In genomic region chr5:177371705-177372533, GRCh38 we compare ENCODE assay signal across 12 cellular contexts. TPM values are rescaled to one million over a fixed set of nuclear protein-coding genes. Genes with fewer than 3 reads are reported as not detected.
A peak's percentile ranks its signal among the peaks of the same experiment; 100 is the strongest.
DNase-seq lines count a peak whose midpoint lies in the region; ATAC-seq and TF ChIP-seq lines count a peak whose summit lies in the region.
"Had no signal": no experiment of that assay in that cellular context is flagged by ENCODE, and none has a peak within 500 bp of the region (broad histone marks: within the 10 kb centered on the region; RNA-seq: fewer than 3 reads in every experiment).

No MANE protein-coding gene starts in this region.

- peaks cover 30% of the 10 kb centered on the region for H3K36me3 Mint-ChIP-seq in activated CD4-positive, alpha-beta memory T cell treated with anti-CD3 and anti-CD28 coated beads for 36 hours

- peaks cover 4% of the 10 kb centered on the region for H3K36me3 ChIP-seq in Karpas-422 (ENCODE audit: insufficient read depth, low read length)

- peak overlapping the region; percentile 70 for H3K4me3 Mint-ChIP-seq in activated CD4-positive, alpha-beta memory T cell treated with anti-CD3 and anti-CD28 coated beads for 36 hours
- H3K4me3 Mint-ChIP-seq: dendritic cell treated with granulocyte-macrophage colony-stimulating factor and Interleukin-4, amounts not matched to agents 40 ng/mL and 50 ng/mL, for 4 days had no signal

- TF ChIP-seq CTCF in fibroblast of pulmonary artery (IDR thresholded peaks at IDR 0.05; ENCODE audit: low read length, missing control alignments), result no peak

- H3K9me3 ChIP-seq in Karpas-422 (ENCODE audit: low read length), result no peaks in the 10 kb centered on the region
- H3K9me3 ChIP-seq: left lung had no signal

- H3K4me2 ChIP-seq in Karpas-422 (ENCODE audit: low read depth, low read length, poor library complexity, severe bottlenecking), result peak overlapping the region; percentile 57

- H3K4me1 ChIP-seq in Karpas-422 (ENCODE audit: low read length), result peaks cover 15% of the 10 kb centered on the region

- no peaks in the 10 kb centered on the region for H3K27me3 Mint-ChIP-seq in activated CD4-positive, alpha-beta memory T cell treated with anti-CD3 and anti-CD28 coated beads for 36 hours
- H3K27me3 Mint-ChIP-seq: dendritic cell treated with granulocyte-macrophage colony-stimulating factor and Interleukin-4, amounts not matched to agents 40 ng/mL and 50 ng/mL, for 4 days had no signal

- peaks cover 58% of the 10 kb centered on the region for H3K4me1 Mint-ChIP-seq in activated CD4-positive, alpha-beta memory T cell treated with anti-CD3 and anti-CD28 coated beads for 36 hours (ENCODE audit: low read depth)

- H3K27me3 ChIP-seq in Karpas-422 (ENCODE audit: low read length), result no peaks in the 10 kb centered on the region
- H3K27me3 ChIP-seq: left lung had no signal

- DNase-seq in Karpas-422 (no peak), fibroblast of pulmonary artery (ENCODE audit: low read depth) (no peak), DMS114 treated with DMSO at 0.1 percent for 48 hours (lab: John Stamatoyannopoulos, UW; ENCODE audit: unreplicated experiment) (no peak)
- DNase-seq in activated CD4-positive, alpha-beta memory T cell treated with anti-CD3 and anti-CD28 coated beads for 36 hours, result peak; percentile 61
- DNase-seq: activated CD4-positive, CD25-positive, alpha-beta regulatory T cell treated with anti-CD3 and anti-CD28 coated beads, Interleukin-2, amount 50 U/mL, for 72 hours; left lung; NCI-H526 treated with DMSO at 0.1 percent for 48 hours had no signal

- no peaks in the 10 kb centered on the region for H3K9me2 ChIP-seq in Karpas-422 (replicated peaks; ENCODE audit: insufficient read depth, low read length)

- ATAC-seq in HG03095 (IDR thresholded peaks at IDR 0.05; ENCODE audit: unreplicated experiment) (no peak), HG03159 (IDR thresholded peaks at IDR 0.05; ENCODE audit: unreplicated experiment) (no peak)
- ATAC-seq: left lung had no signal

- H3K79me2 ChIP-seq in Karpas-422 (ENCODE audit: low read length), result no peaks in the 10 kb centered on the region

- intact Hi-C loops in activated CD4-positive, alpha-beta memory T cell treated with anti-CD3 and anti-CD28 coated beads for 36 hours (cut with micrococcal nuclease), result loop anchor here (1.0 kb wide), 1 partner anchor 17 kb away; no protein-coding TSS in a partner anchor

- H3K27ac ChIP-seq in Karpas-422 (ENCODE audit: low read length), result no peak overlapping the region
- H3K27ac ChIP-seq in skin epidermis, result peak overlapping the region in 18 of 21 experiments; percentile 6 to 88 (median 75)

- POLR2A ChIA-PET in activated CD4-positive, alpha-beta memory T cell treated with anti-CD3 and anti-CD28 coated beads for 36 hours (lab: Charles Lee), result interaction anchor here (1.5 to 2.2 kb wide), 5 partner anchors 10 to 31 kb away, joined by 4 to 9 read pairs (median 6); partner anchors contain the start of gene LMAN2

- no peaks in the 10 kb centered on the region for H4K20me1 ChIP-seq in Karpas-422 (ENCODE audit: insufficient read depth, low read depth, low read length)

- no peak overlapping the region for H2AFZ ChIP-seq in Karpas-422 (ENCODE audit: low read length)

- H3K9ac ChIP-seq in Karpas-422 (ENCODE audit: low read length), result peak overlapping the region; percentile 53; the same call in 1 of the 2 replicates

- peak overlapping the region; percentile 62; the same call in 1 of the 2 replicates for H3K4me3 ChIP-seq in Karpas-422 (ENCODE audit: low read length)
- peak overlapping the region; percentile 66 for H3K4me3 ChIP-seq in fibroblast of pulmonary artery (replicated peaks; ENCODE audit: low read depth, low read length)
- H3K4me3 ChIP-seq in skin epidermis, result peak overlapping the region in 6 of 7 experiments; percentile 22 to 42 (median 32)

- CTCF ChIA-PET in activated CD4-positive, alpha-beta memory T cell treated with anti-CD3 and anti-CD28 coated beads for 36 hours (lab: Charles Lee), result interaction anchor here (1.4 to 5.7 kb wide), 13 partner anchors 8 to 86 kb away, joined by 4 to 115 read pairs (median 26); partner anchors contain the start of genes LMAN2, RGS14 and SLC34A1

- no peaks in the 10 kb centered on the region for H3K9me3 Mint-ChIP-seq in activated CD4-positive, alpha-beta memory T cell treated with anti-CD3 and anti-CD28 coated beads for 36 hours
- H3K9me3 Mint-ChIP-seq: dendritic cell treated with granulocyte-macrophage colony-stimulating factor and Interleukin-4, amounts not matched to agents 40 ng/mL and 50 ng/mL, for 4 days had no signal

- peak overlapping the region; percentile 79 for H3K27ac Mint-ChIP-seq in activated CD4-positive, alpha-beta memory T cell treated with anti-CD3 and anti-CD28 coated beads for 36 hours
- H3K27ac Mint-ChIP-seq: dendritic cell treated with granulocyte-macrophage colony-stimulating factor and Interleukin-4, amounts not matched to agents 40 ng/mL and 50 ng/mL, for 4 days had no signal

RNA-seq across cellular contexts. Expression of gene SLC34A1, which starts 12.3 kb away (rescaled TPM):
- not detected in 2 replicates for total RNA-seq in Karpas-422 (2014; rRNA removed; shearing (Covaris generic); ENCODE audit: low replicate concordance)
- total RNA-seq in activated CD4-positive, alpha-beta memory T cell treated with anti-CD3 and anti-CD28 coated beads for 36 hours, result under 1 TPM in 1 of 2 experiments, not detected in 1; 0.15 TPM
- total RNA-seq: left lung had no signal

RNA-seq across cellular contexts. Expression of gene RGS14, which starts 14.2 kb away (rescaled TPM):
- total RNA-seq in Karpas-422 (2014; rRNA removed; shearing (Covaris generic); ENCODE audit: low replicate concordance), result 22.6 and 70.8 TPM in 2 replicates
- 10 to 100 TPM; 43.9 to 47.2 TPM for total RNA-seq in activated CD4-positive, alpha-beta memory T cell treated with anti-CD3 and anti-CD28 coated beads for 36 hours

RNA-seq across cellular contexts. Expression of gene LMAN2, which starts 20.5 kb away (rescaled TPM):
- total RNA-seq in Karpas-422 (2014; rRNA removed; shearing (Covaris generic); ENCODE audit: low replicate concordance), result 116 and 256 TPM in 2 replicates
- total RNA-seq in activated CD4-positive, alpha-beta memory T cell treated with anti-CD3 and anti-CD28 coated beads for 36 hours, result 100 to 1,000 TPM in 1 of 2 experiments, 10 to 100 TPM in 1; 98.3 to 104 TPM

RNA-seq across cellular contexts. Expression of gene PFN3, which starts 28.5 kb away (rescaled TPM):
- total RNA-seq in Karpas-422 (2014; rRNA removed; shearing (Covaris generic); ENCODE audit: low replicate concordance), result not detected in 2 replicates
- not detected for total RNA-seq in activated CD4-positive, alpha-beta memory T cell treated with anti-CD3 and anti-CD28 coated beads for 36 hours
- total RNA-seq: HT1080, left lung had no signal

RNA-seq across cellular contexts. Expression of gene F12, which starts 37.4 kb away (rescaled TPM):
- 6.0 and 6.5 TPM in 2 replicates for total RNA-seq in Karpas-422 (2014; rRNA removed; shearing (Covaris generic); ENCODE audit: low replicate concordance)
- 1 to 10 TPM; 5.1 to 5.9 TPM for total RNA-seq in activated CD4-positive, alpha-beta memory T cell treated with anti-CD3 and anti-CD28 coated beads for 36 hours
